18 cellular contexts compared by ENCODE assay signal in genomic region chrX:108307408-108308085, GRCh38.
DNase-seq lines count a peak whose midpoint lies in the region; ATAC-seq and TF ChIP-seq lines count a peak whose summit lies in the region.
"Had no signal": no experiment of that assay in that cellular context is flagged by ENCODE, and none has a peak within 500 bp of the region (broad histone marks: within the 10 kb centered on the region; RNA-seq: fewer than 3 reads in every experiment).

No MANE protein-coding gene starts in this region.

- H3K4ac ChIP-seq in IMR-90 (ENCODE audit: low read depth, low read length): peak overlapping the region; percentile 70

- no CpG with 5 or more reads among the region's 4 CpGs for WGBS in IMR-90 (ENCODE audit: extremely low coverage in 2 of 2, insufficient read length in 1 of 2), 2 experiments
- 54% methylated on average over 4 of the region's 4 CpGs for WGBS in hepatocyte (ENCODE audit: low lambda C conversion rate, missing lambda C conversion rate)
- WGBS in prostate gland: 29% methylated on average over 4 of the region's 4 CpGs

- H3K4me2 ChIP-seq in IMR-90 (ENCODE audit: low read depth, low read length) (no peak overlapping the region), hepatocyte (no peak overlapping the region)

- dilution Hi-C loops in IMR-90 (cut with HindIII; ENCODE audit: low sequenced_read_pairs, unreplicated experiment): no loop called here

- peak overlapping the region; percentile 73 for H2BK20ac ChIP-seq in IMR-90 (ENCODE audit: low read depth, low read length)

- no peaks in the 10 kb centered on the region for H3K9me2 ChIP-seq in hepatocyte (replicated peaks; ENCODE audit: insufficient read depth)

- H3K9ac ChIP-seq in IMR-90 (ENCODE audit: low read depth, low read length): no peak overlapping the region

- TF ChIP-seq CTCF in IMR-90 (conservative IDR thresholded peaks at IDR 0.05; ENCODE audit: low read depth, low read length): no peak
- no peak for TF ChIP-seq CTCF in brain microvascular endothelial cell (IDR thresholded peaks at IDR 0.05; ENCODE audit: low read depth, low read length, missing control alignments)
- TF ChIP-seq CTCF in hepatocyte (IDR thresholded peaks at IDR 0.05; ENCODE audit: poor library complexity): no peak
- no peak for TF ChIP-seq CTCF in prostate gland (IDR thresholded peaks at IDR 0.05)

- CTCF ChIA-PET in IMR-90 (lab: Yijun Ruan, JAX): no interaction called here
- CTCF ChIA-PET in T-cell (lab: Charles Lee): no interaction called here

- no peak overlapping the region for H3K27ac Mint-ChIP-seq in T-cell
- H3K27ac Mint-ChIP-seq: activated CD8-positive, alpha-beta T cell treated with anti-CD3 and anti-CD28 coated beads, Interleukin-2, amount 10 ng/mL, durations not matched to agents 7 days and 5 days; activated T-cell treated with anti-CD3 and anti-CD28 coated beads, Interleukin-2, amount 50 U/mL, for 72 hours had no signal

- H3K27me3 ChIP-seq in IMR-90 (ENCODE audit: control insufficient read depth, insufficient read depth, low read length): peaks cover 6% of the 10 kb centered on the region; the same call in 1 of the 2 replicates
- no peaks in the 10 kb centered on the region for H3K27me3 ChIP-seq in brain microvascular endothelial cell (replicated peaks)
- no peaks in the 10 kb centered on the region for H3K27me3 ChIP-seq in hepatocyte
- no peaks in the 10 kb centered on the region for H3K27me3 ChIP-seq in prostate gland (replicated peaks; ENCODE audit: insufficient read depth)
- H3K27me3 ChIP-seq: neutrophil, testis had no signal

- in situ Hi-C loops in IMR-90 (cut with MboI; ENCODE audit: low sequenced_read_pairs) (no loop called here), brain microvascular endothelial cell (cut with HindIII; ENCODE audit: low pct_ligation_motif_present, low sequenced_read_pairs) (no loop called here)

- H4K20me1 ChIP-seq in IMR-90 (ENCODE audit: insufficient read depth, low read length) (no peaks in the 10 kb centered on the region), hepatocyte (ENCODE audit: insufficient read depth, poor library complexity, severe bottlenecking) (no peaks in the 10 kb centered on the region)

- peak overlapping the region; percentile 4 for H2BK5ac ChIP-seq in IMR-90 (ENCODE audit: low read depth, low read length, poor library complexity, severe bottlenecking)

- no peaks in the 10 kb centered on the region for H3K79me2 ChIP-seq in hepatocyte

- POLR2A ChIA-PET in IMR-90 (lab: Charles Lee; ENCODE audit: unreplicated experiment) (no interaction called here), T-cell (lab: Charles Lee) (no interaction called here)

- H2AFZ ChIP-seq in IMR-90 (replicated peaks; ENCODE audit: low read length, poor library complexity): peak overlapping the region; percentile 16
- no peak overlapping the region for H2AFZ ChIP-seq in hepatocyte

- peak overlapping the region; percentile 39; the same call in 1 of the 2 replicates for H4K5ac ChIP-seq in IMR-90 (ENCODE audit: low read depth, low read length)

- no peaks in the 10 kb centered on the region for H3K79me1 ChIP-seq in IMR-90 (ENCODE audit: low read depth in 1 of 2, low read length in 2 of 2)

- no peak overlapping the region for H2AK9ac ChIP-seq in IMR-90 (replicated peaks; ENCODE audit: low read depth, low read length, poor library complexity)

- peaks cover 10% of the 10 kb centered on the region for H3K4me1 ChIP-seq in IMR-90 (ENCODE audit: control insufficient read depth, insufficient read depth, low read length)
- no peaks in the 10 kb centered on the region for H3K4me1 ChIP-seq in hepatocyte (ENCODE audit: insufficient read depth)
- no peaks in the 10 kb centered on the region for H3K4me1 ChIP-seq in prostate gland (replicated peaks)
- H3K4me1 ChIP-seq: testis had no signal

- no peak overlapping the region for H3K56ac ChIP-seq in IMR-90 (ENCODE audit: extremely low read depth, insufficient read depth, low read length)

- H3K9me3 Mint-ChIP-seq in T-cell: no peaks in the 10 kb centered on the region
- H3K9me3 Mint-ChIP-seq: activated T-cell treated with anti-CD3 and anti-CD28 coated beads, Interleukin-2, amount 50 U/mL, for 72 hours had no signal

- no peaks in the 10 kb centered on the region for H3K36me3 Mint-ChIP-seq in T-cell

- intact Hi-C loops in IMR-90 (cut with micrococcal nuclease) (loop anchor here (5.0 to 10.0 kb wide), 2 partner anchors 135 to 143 kb away; no protein-coding TSS in a partner anchor), prostate gland (cut with DNase I) (loop anchor here (10.0 kb wide), 2 partner anchors 83 to 137 kb away; no protein-coding TSS in a partner anchor)

- H3K27me3 Mint-ChIP-seq in T-cell: peaks cover 4 to 15% of the 10 kb centered on the region in 2 donors

- peak overlapping the region; percentile 67; the same call in 1 of the 2 replicates for H3K14ac ChIP-seq in IMR-90 (replicated peaks; ENCODE audit: low read depth, low read length)

- TF ChIP-seq RAD21 in IMR-90 (IDR thresholded peaks at IDR 0.05; ENCODE audit: low read length): no peak

- peak; percentile 6 for DNase-seq in IMR-90
- peak; percentile 60 for DNase-seq in brain microvascular endothelial cell
- peak; percentile 19 for DNase-seq in hepatocyte (ENCODE audit: low spot score)
- peak; percentile 30 for DNase-seq in prostate gland (ENCODE audit: low spot score)
- DNase-seq in kidney tubule cell (ENCODE audit: low spot score): no peak
- no peak for DNase-seq in T-cell
- DNase-seq: activated CD8-positive, alpha-beta T cell treated with anti-CD3 and anti-CD28 coated beads, Interleukin-2, amount 10 ng/mL, durations not matched to agents 7 days and 5 days; activated naive CD4-positive, alpha-beta T cell treated with anti-CD3 and anti-CD28 coated beads, Interleukin-2, amount 50 U/mL, for 16 hours; activated T-cell treated with anti-CD3 and anti-CD28 coated beads, Interleukin-2, amount 50 U/mL, for 72 hours; cortex of kidney; Karpas-422; kidney glomerular epithelial cell; NCI-H1105; stimulated activated CD4-positive, alpha-beta T cell treated with anti-CD3 and anti-CD28 coated beads, Interleukin-15, amount 100 ng/mL, for 24 hours; testis had no signal

- H4K8ac ChIP-seq in IMR-90 (ENCODE audit: low read depth in 2 of 2, low read length in 2 of 2): peak overlapping the region; percentile 40 to 70; a peak in 1 of 4 replicates

- BruUV-seq in IMR-90 (replicated peaks; lab: Mats Ljungman, UMichigan): no TSS peak

- H3K4me3 Mint-ChIP-seq in T-cell: no peak overlapping the region
- H3K4me3 Mint-ChIP-seq: activated CD8-positive, alpha-beta T cell treated with anti-CD3 and anti-CD28 coated beads, Interleukin-2, amount 10 ng/mL, durations not matched to agents 7 days and 5 days; activated T-cell treated with anti-CD3 and anti-CD28 coated beads, Interleukin-2, amount 50 U/mL, for 72 hours had no signal

- TF ChIP-seq POLR2A in IMR-90 (IDR thresholded peaks at IDR 0.05; ENCODE audit: low read depth, low read length) (no peak), prostate gland (IDR thresholded peaks at IDR 0.05) (no peak)

- peaks cover 6% of the 10 kb centered on the region for H3K9me1 ChIP-seq in IMR-90 (ENCODE audit: insufficient read depth, low read length)

- ATAC-seq in IMR-90 (ENCODE audit: low read depth): no peak
- ATAC-seq in T-cell (replicated peaks in 1 of 4): no peak
- no peak for ATAC-seq in HG03175 (IDR thresholded peaks at IDR 0.05; ENCODE audit: unreplicated experiment)
- no peak for ATAC-seq in GM21786 (IDR thresholded peaks at IDR 0.05; ENCODE audit: unreplicated experiment)
- ATAC-seq: activated CD8-positive, alpha-beta T cell treated with anti-CD3 and anti-CD28 coated beads, Interleukin-2, amount 10 ng/mL, durations not matched to agents 7 days and 5 days; activated T-cell treated with anti-CD3 and anti-CD28 coated beads, Interleukin-2, amount 50 U/mL, for 72 hours had no signal

- H3K36me3 ChIP-seq in IMR-90 (ENCODE audit: control insufficient read depth, insufficient read depth, low read length): no peaks in the 10 kb centered on the region
- H3K36me3 ChIP-seq in brain microvascular endothelial cell (replicated peaks): no peaks in the 10 kb centered on the region
- H3K36me3 ChIP-seq in hepatocyte (replicated peaks; ENCODE audit: insufficient read depth, low read depth): no peaks in the 10 kb centered on the region
- no peaks in the 10 kb centered on the region for H3K36me3 ChIP-seq in prostate gland
- H3K36me3 ChIP-seq: neutrophil had no signal

- H2AK5ac ChIP-seq in IMR-90 (ENCODE audit: low read depth, low read length): peak overlapping the region; percentile 29

- H3K9me3 ChIP-seq in IMR-90 (ENCODE audit: control insufficient read depth, insufficient read depth, low read length) (no peaks in the 10 kb centered on the region), hepatocyte (ENCODE audit: low read depth) (no peaks in the 10 kb centered on the region), prostate gland (no peaks in the 10 kb centered on the region)
- H3K9me3 ChIP-seq: neutrophil, testis had no signal

- peak overlapping the region; percentile 62 for H4K91ac ChIP-seq in IMR-90 (ENCODE audit: insufficient read depth, low read depth, low read length)

- H3K4me3 ChIP-seq in IMR-90 (ENCODE audit: insufficient read depth, low read depth, low read length) (no peak overlapping the region), brain microvascular endothelial cell (ENCODE audit: low read depth, low read length) (no peak overlapping the region), hepatocyte (no peak overlapping the region), prostate gland (no peak overlapping the region)
- H3K4me3 ChIP-seq: testis had no signal

- no peak overlapping the region for H2BK15ac ChIP-seq in IMR-90 (ENCODE audit: low read depth, low read length)

- H2BK120ac ChIP-seq in IMR-90 (ENCODE audit: low read depth, low read length): peak overlapping the region; percentile 80

- H3K4me1 Mint-ChIP-seq in T-cell: no peaks in the 10 kb centered on the region

- peak overlapping the region; percentile 28; the same call in 1 of the 2 replicates for H3K23ac ChIP-seq in IMR-90 (ENCODE audit: low read depth, low read length)

- peak overlapping the region; percentile 65 for H3K18ac ChIP-seq in IMR-90 (ENCODE audit: low read depth, low read length)

- H3K27ac ChIP-seq in IMR-90 (ENCODE audit: insufficient read depth, low read length) (peak overlapping the region; percentile 9), brain microvascular endothelial cell (peak overlapping the region; percentile 98), hepatocyte (peak overlapping the region; percentile 25), prostate gland (no peak overlapping the region)
- H3K27ac ChIP-seq: neutrophil, testis had no signal

TF ChIP-seq in IMR-90, 13 proteins besides CTCF, POLR2A, EP300 and RAD21 (continues in another document):
- TF ChIP-seq RFX5 (IDR thresholded peaks at IDR 0.05; ENCODE audit: low read depth, low read length) (no peak), FOS (IDR thresholded peaks at IDR 0.05; ENCODE audit: low read depth, low read length) (no peak)
- TF ChIP-seq, protein P1, sequence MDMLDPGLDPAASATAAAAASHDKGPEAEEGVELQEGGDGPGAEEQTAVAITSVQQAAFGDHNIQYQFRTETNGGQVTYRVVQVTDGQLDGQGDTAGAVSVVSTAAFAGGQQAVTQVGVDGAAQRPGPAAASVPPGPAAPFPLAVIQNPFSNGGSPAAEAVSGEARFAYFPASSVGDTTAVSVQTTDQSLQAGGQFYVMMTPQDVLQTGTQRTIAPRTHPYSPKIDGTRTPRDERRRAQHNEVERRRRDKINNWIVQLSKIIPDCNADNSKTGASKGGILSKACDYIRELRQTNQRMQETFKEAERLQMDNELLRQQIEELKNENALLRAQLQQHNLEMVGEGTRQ (IDR thresholded peaks at IDR 0.05; ENCODE audit: low read depth, low read length): no peak

Comparison
In these comparisons a context has a peak if more than half of its experiments do, and no peak if none do; other contexts are left out.
1. DNase-seq: peak in IMR-90 (single experiment), brain microvascular endothelial cell (single experiment), hepatocyte (single experiment) and prostate gland (single experiment); none in kidney tubule cell (single experiment) and T-cell (0 of 34).
2. H3K27ac ChIP-seq: peak in IMR-90 (single experiment), brain microvascular endothelial cell (single experiment) and hepatocyte (single experiment); none in prostate gland (0 of 2).